1 cellular context compared by ENCODE assay signal in genomic region chr4:24096603-24097002, GRCh38.
TF ChIP-seq lines count a peak whose summit lies in the region.

No MANE protein-coding gene starts in this region.

TF ChIP-seq in A549, 52 proteins besides CTCF, POLR2A, EP300 and RAD21:
- TF ChIP-seq REST (IDR thresholded peaks at IDR 0.05) = no peak
- TF ChIP-seq KDM5A (IDR thresholded peaks at IDR 0.05) = no peak
- TF ChIP-seq MAFK (IDR thresholded peaks at IDR 0.05; ENCODE audit: partially characterized antibody) = peak; percentile 72
- TF ChIP-seq RCOR1 (IDR thresholded peaks at IDR 0.05; ENCODE audit: low read depth, low read length) = no peak
